ENCODE assay signal across 1 cellular context in genomic region chr14:35121887-35122695, GRCh38.
TF ChIP-seq lines count a peak whose summit lies in the region.

Gene PPP2R3C, minus strand, starts transcription at chr14:35121990. Its CDS starts 31 bp downstream, at chr14:35121959.
Gene PRORP, plus strand, starts transcription at chr14:35122552. Its CDS starts 694 bp downstream, at chr14:35123246.

TF ChIP-seq in K562, 482 proteins besides CTCF, POLR2A, EP300 and RAD21 (continued from another document and continues in another):
- TF ChIP-seq ZBTB9 (CRISPR knock-in tag; IDR thresholded peaks at IDR 0.05), result no peak
- TF ChIP-seq ZNF23 (CRISPR knock-in tag; IDR thresholded peaks at IDR 0.05), result no peak
- TF ChIP-seq ZNF24 (IDR thresholded peaks at IDR 0.05), result peak; percentile 83
- no peak for TF ChIP-seq CHCHD3 (CRISPR knock-in tag; IDR thresholded peaks at IDR 0.05)
- TF ChIP-seq BMI1 (IDR thresholded peaks at IDR 0.05; ENCODE audit: low read length), result 0 out of 2 replicates have a peak, but pooled peaks have one; percentile 35
- TF ChIP-seq GTF3C2 (IDR thresholded peaks at IDR 0.05; ENCODE audit: borderline replicate concordance, extremely low read depth, insufficient read length), result no peak
- no peak for TF ChIP-seq CHAMP1 (IDR thresholded peaks at IDR 0.05)
- no peak for TF ChIP-seq NFE2L1 (tag; IDR thresholded peaks at IDR 0.05; ENCODE audit: borderline replicate concordance, low read depth)
- no peak for TF ChIP-seq U2AF2 (optimal IDR thresholded peaks at IDR 0.05; ENCODE audit: low read depth, low read length)
- TF ChIP-seq BDP1 (IDR thresholded peaks at IDR 0.05; ENCODE audit: insufficient read depth, insufficient read length), result no peak
- peak; percentile 51 for TF ChIP-seq CREB1 (IDR thresholded peaks at IDR 0.05)
- TF ChIP-seq CREB1 (CRISPR knock-in tag; IDR thresholded peaks at IDR 0.05), result 0 out of 2 replicates have a peak, but pooled peaks have one; percentile 27
- TF ChIP-seq NFRKB (IDR thresholded peaks at IDR 0.05; ENCODE audit: low read depth), result peak; percentile 95
- TF ChIP-seq ZBTB12 (CRISPR knock-in tag; IDR thresholded peaks at IDR 0.05), result peak; percentile 3; the same call in 1 of the 2 replicates
- no peak for TF ChIP-seq CSDE1 (IDR thresholded peaks at IDR 0.05)
- TF ChIP-seq CBX1 (IDR thresholded peaks at IDR 0.05; ENCODE audit: low read depth), result no peak
- peak; percentile 64 for TF ChIP-seq ZEB2 (IDR thresholded peaks at IDR 0.05)
- peak; percentile 92 for TF ChIP-seq HES1 (IDR thresholded peaks at IDR 0.05; ENCODE audit: low read depth)
- no peak for TF ChIP-seq ZNF512 (tag; IDR thresholded peaks at IDR 0.05)
- no peak for TF ChIP-seq CHD2 (IDR thresholded peaks at IDR 0.05; ENCODE audit: low read depth, low read length)
- TF ChIP-seq RUNX1 (IDR thresholded peaks at IDR 0.05; ENCODE audit: low read depth), result no peak
- TF ChIP-seq ADNP (tag; IDR thresholded peaks at IDR 0.05), result no peak
- peak; percentile 50; the same call in 1 of the 2 replicates for TF ChIP-seq MBD2 (IDR thresholded peaks at IDR 0.05; ENCODE audit: borderline replicate concordance, low read depth)
- no peak for TF ChIP-seq ZNF121 (CRISPR knock-in tag; conservative IDR thresholded peaks at IDR 0.05)
- no peak for TF ChIP-seq GTF2B (IDR thresholded peaks at IDR 0.05; ENCODE audit: extremely low read depth, insufficient read length)
- TF ChIP-seq TFE3 (CRISPR knock-in tag; IDR thresholded peaks at IDR 0.05), result peak; percentile 98
- TF ChIP-seq ZNF561 (CRISPR knock-in tag; conservative IDR thresholded peaks at IDR 0.05), result no peak
- TF ChIP-seq VEZF1 (CRISPR knock-in tag; IDR thresholded peaks at IDR 0.05), result peak; percentile 60
- 0 out of 2 replicates have a peak, but pooled peaks have one; percentile 23 for TF ChIP-seq DPF2 (IDR thresholded peaks at IDR 0.05)
- TF ChIP-seq THAP12 (CRISPR knock-in tag; IDR thresholded peaks at IDR 0.05), result no peak; the same call in 1 of the 2 replicates
- TF ChIP-seq FOXJ2 (tag; IDR thresholded peaks at IDR 0.05), result peak; percentile 89
- no peak for TF ChIP-seq TRIM28 (IDR thresholded peaks at IDR 0.05)
- peak; percentile 97 for TF ChIP-seq TOE1 (IDR thresholded peaks at IDR 0.05; ENCODE audit: borderline replicate concordance)
- peak; percentile 65; the same call in 1 of the 2 replicates for TF ChIP-seq TOE1 (CRISPR knock-in tag; IDR thresholded peaks at IDR 0.05; ENCODE audit: borderline replicate concordance, low read depth)
- TF ChIP-seq SMARCA4 (IDR thresholded peaks at IDR 0.05), result no peak
- no peak for TF ChIP-seq SRSF9 (IDR thresholded peaks at IDR 0.05; ENCODE audit: borderline replicate concordance, low read depth, low read length)
- TF ChIP-seq HMBOX1 (IDR thresholded peaks at IDR 0.05), result no peak
- no peak for TF ChIP-seq ZNF277 (CRISPR knock-in tag; IDR thresholded peaks at IDR 0.05; ENCODE audit: borderline replicate concordance)
- peak; percentile 79; the same call in 1 of the 2 replicates for TF ChIP-seq ELF4 (CRISPR knock-in tag; IDR thresholded peaks at IDR 0.05)
- TF ChIP-seq SNRNP70 (optimal IDR thresholded peaks at IDR 0.05; ENCODE audit: low read depth, low read length), result no peak
- TF ChIP-seq HNRNPLL (IDR thresholded peaks at IDR 0.05; ENCODE audit: low read depth, low read length, poor library complexity, severe bottlenecking), result peak; percentile 99
- TF ChIP-seq ZNF175 (CRISPR knock-in tag; IDR thresholded peaks at IDR 0.05; ENCODE audit: low read depth), result peak; percentile 49; the same call in 1 of the 2 replicates
- no peak for TF ChIP-seq ZC3H11A (IDR thresholded peaks at IDR 0.05; ENCODE audit: low read depth, low read length)
- no peak for TF ChIP-seq DNMT1 (IDR thresholded peaks at IDR 0.05)
- TF ChIP-seq E2F3 (CRISPR knock-in tag; IDR thresholded peaks at IDR 0.05), result peak; percentile 83; the same call in 1 of the 2 replicates
